ENCODE assay signal across 1 cellular context in genomic region chr6:49841424-49841823, GRCh38.
TF ChIP-seq lines count a peak whose summit lies in the region.

No MANE protein-coding gene starts in this region.

TF ChIP-seq in K562, 482 proteins besides CTCF, POLR2A, EP300 and RAD21 (continued from another document and continues in another):
- TF ChIP-seq, protein P1, sequence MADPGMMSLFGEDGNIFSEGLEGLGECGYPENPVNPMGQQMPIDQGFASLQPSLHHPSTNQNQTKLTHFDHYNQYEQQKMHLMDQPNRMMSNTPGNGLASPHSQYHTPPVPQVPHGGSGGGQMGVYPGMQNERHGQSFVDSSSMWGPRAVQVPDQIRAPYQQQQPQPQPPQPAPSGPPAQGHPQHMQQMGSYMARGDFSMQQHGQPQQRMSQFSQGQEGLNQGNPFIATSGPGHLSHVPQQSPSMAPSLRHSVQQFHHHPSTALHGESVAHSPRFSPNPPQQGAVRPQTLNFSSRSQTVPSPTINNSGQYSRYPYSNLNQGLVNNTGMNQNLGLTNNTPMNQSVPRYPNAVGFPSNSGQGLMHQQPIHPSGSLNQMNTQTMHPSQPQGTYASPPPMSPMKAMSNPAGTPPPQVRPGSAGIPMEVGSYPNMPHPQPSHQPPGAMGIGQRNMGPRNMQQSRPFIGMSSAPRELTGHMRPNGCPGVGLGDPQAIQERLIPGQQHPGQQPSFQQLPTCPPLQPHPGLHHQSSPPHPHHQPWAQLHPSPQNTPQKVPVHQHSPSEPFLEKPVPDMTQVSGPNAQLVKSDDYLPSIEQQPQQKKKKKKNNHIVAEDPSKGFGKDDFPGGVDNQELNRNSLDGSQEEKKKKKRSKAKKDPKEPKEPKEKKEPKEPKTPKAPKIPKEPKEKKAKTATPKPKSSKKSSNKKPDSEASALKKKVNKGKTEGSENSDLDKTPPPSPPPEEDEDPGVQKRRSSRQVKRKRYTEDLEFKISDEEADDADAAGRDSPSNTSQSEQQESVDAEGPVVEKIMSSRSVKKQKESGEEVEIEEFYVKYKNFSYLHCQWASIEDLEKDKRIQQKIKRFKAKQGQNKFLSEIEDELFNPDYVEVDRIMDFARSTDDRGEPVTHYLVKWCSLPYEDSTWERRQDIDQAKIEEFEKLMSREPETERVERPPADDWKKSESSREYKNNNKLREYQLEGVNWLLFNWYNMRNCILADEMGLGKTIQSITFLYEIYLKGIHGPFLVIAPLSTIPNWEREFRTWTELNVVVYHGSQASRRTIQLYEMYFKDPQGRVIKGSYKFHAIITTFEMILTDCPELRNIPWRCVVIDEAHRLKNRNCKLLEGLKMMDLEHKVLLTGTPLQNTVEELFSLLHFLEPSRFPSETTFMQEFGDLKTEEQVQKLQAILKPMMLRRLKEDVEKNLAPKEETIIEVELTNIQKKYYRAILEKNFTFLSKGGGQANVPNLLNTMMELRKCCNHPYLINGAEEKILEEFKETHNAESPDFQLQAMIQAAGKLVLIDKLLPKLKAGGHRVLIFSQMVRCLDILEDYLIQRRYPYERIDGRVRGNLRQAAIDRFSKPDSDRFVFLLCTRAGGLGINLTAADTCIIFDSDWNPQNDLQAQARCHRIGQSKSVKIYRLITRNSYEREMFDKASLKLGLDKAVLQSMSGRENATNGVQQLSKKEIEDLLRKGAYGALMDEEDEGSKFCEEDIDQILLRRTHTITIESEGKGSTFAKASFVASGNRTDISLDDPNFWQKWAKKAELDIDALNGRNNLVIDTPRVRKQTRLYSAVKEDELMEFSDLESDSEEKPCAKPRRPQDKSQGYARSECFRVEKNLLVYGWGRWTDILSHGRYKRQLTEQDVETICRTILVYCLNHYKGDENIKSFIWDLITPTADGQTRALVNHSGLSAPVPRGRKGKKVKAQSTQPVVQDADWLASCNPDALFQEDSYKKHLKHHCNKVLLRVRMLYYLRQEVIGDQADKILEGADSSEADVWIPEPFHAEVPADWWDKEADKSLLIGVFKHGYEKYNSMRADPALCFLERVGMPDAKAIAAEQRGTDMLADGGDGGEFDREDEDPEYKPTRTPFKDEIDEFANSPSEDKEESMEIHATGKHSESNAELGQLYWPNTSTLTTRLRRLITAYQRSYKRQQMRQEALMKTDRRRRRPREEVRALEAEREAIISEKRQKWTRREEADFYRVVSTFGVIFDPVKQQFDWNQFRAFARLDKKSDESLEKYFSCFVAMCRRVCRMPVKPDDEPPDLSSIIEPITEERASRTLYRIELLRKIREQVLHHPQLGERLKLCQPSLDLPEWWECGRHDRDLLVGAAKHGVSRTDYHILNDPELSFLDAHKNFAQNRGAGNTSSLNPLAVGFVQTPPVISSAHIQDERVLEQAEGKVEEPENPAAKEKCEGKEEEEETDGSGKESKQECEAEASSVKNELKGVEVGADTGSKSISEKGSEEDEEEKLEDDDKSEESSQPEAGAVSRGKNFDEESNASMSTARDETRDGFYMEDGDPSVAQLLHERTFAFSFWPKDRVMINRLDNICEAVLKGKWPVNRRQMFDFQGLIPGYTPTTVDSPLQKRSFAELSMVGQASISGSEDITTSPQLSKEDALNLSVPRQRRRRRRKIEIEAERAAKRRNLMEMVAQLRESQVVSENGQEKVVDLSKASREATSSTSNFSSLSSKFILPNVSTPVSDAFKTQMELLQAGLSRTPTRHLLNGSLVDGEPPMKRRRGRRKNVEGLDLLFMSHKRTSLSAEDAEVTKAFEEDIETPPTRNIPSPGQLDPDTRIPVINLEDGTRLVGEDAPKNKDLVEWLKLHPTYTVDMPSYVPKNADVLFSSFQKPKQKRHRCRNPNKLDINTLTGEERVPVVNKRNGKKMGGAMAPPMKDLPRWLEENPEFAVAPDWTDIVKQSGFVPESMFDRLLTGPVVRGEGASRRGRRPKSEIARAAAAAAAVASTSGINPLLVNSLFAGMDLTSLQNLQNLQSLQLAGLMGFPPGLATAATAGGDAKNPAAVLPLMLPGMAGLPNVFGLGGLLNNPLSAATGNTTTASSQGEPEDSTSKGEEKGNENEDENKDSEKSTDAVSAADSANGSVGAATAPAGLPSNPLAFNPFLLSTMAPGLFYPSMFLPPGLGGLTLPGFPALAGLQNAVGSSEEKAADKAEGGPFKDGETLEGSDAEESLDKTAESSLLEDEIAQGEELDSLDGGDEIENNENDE (IDR thresholded peaks at IDR 0.05; ENCODE audit: low read depth, low read length) = no peak
- no peak for TF ChIP-seq KDM2B (CRISPR knock-in tag; IDR thresholded peaks at IDR 0.05)
- 0 out of 2 replicates have a peak, but pooled peaks have one; percentile 6 for TF ChIP-seq TAL1 (IDR thresholded peaks at IDR 0.05)
- no peak for TF ChIP-seq TSHZ1 (CRISPR knock-in tag; IDR thresholded peaks at IDR 0.05)
- no peak for TF ChIP-seq HDAC3 (IDR thresholded peaks at IDR 0.05; ENCODE audit: borderline replicate concordance, partially characterized antibody)
- no peak for TF ChIP-seq POLR3G (IDR thresholded peaks at IDR 0.05; ENCODE audit: extremely low read depth, insufficient read length, insufficient replicate concordance)
- no peak for TF ChIP-seq FIP1L1 (IDR thresholded peaks at IDR 0.05; ENCODE audit: low read depth, low read length, poor library complexity, severe bottlenecking)
- TF ChIP-seq DNMT1 (IDR thresholded peaks at IDR 0.05) = no peak
- no peak for TF ChIP-seq ZNF121 (CRISPR knock-in tag; conservative IDR thresholded peaks at IDR 0.05)
- no peak for TF ChIP-seq RBFOX2 (IDR thresholded peaks at IDR 0.05; ENCODE audit: low read depth, low read length)
- no peak for TF ChIP-seq HMG20B (CRISPR knock-in tag; IDR thresholded peaks at IDR 0.05)
- TF ChIP-seq ZNF431 (CRISPR knock-in tag; IDR thresholded peaks at IDR 0.05) = no peak
- no peak for TF ChIP-seq HEY1 (CRISPR knock-in tag; IDR thresholded peaks at IDR 0.05; ENCODE audit: borderline replicate concordance)
- no peak for TF ChIP-seq RHOXF2B (CRISPR knock-in tag; conservative IDR thresholded peaks at IDR 0.05)
- TF ChIP-seq NR4A1 (CRISPR knock-in tag; IDR thresholded peaks at IDR 0.05) = no peak
- no peak for TF ChIP-seq NR4A1 (tag; IDR thresholded peaks at IDR 0.05)
- TF ChIP-seq HDAC2 (IDR thresholded peaks at IDR 0.05) = peak; percentile 66; the same call in 1 of the 2 replicates
- peak; percentile 26; the same call in 1 of the 2 replicates for TF ChIP-seq PML (IDR thresholded peaks at IDR 0.05; ENCODE audit: low read length)
- no peak for TF ChIP-seq SNIP1 (IDR thresholded peaks at IDR 0.05; ENCODE audit: low read depth)
- no peak for TF ChIP-seq BRCA1 (IDR thresholded peaks at IDR 0.05)
- TF ChIP-seq BRCA1 (CRISPR knock-in tag; IDR thresholded peaks at IDR 0.05) = no peak
- TF ChIP-seq ZNF253 (CRISPR knock-in tag; conservative IDR thresholded peaks at IDR 0.05) = no peak
- no peak for TF ChIP-seq SRSF9 (IDR thresholded peaks at IDR 0.05; ENCODE audit: borderline replicate concordance, low read depth, low read length)
- no peak for TF ChIP-seq TFAM (CRISPR knock-in tag; conservative IDR thresholded peaks at IDR 0.05)
- peak in 1 of 2 experiments; percentile 48; a peak in 1 of 4 replicates for TF ChIP-seq HDAC1 (IDR thresholded peaks at IDR 0.05)
- peak; percentile 31; the same call in 1 of the 2 replicates for TF ChIP-seq HES1 (IDR thresholded peaks at IDR 0.05; ENCODE audit: low read depth)
- TF ChIP-seq RCOR1 (IDR thresholded peaks at IDR 0.05; ENCODE audit: borderline replicate concordance in 1 of 2, low read depth in 2 of 2, low read length in 2 of 2) = peak in 1 of 2 experiments; percentile 87; a peak in 2 of 4 replicates
- TF ChIP-seq, protein P2, sequence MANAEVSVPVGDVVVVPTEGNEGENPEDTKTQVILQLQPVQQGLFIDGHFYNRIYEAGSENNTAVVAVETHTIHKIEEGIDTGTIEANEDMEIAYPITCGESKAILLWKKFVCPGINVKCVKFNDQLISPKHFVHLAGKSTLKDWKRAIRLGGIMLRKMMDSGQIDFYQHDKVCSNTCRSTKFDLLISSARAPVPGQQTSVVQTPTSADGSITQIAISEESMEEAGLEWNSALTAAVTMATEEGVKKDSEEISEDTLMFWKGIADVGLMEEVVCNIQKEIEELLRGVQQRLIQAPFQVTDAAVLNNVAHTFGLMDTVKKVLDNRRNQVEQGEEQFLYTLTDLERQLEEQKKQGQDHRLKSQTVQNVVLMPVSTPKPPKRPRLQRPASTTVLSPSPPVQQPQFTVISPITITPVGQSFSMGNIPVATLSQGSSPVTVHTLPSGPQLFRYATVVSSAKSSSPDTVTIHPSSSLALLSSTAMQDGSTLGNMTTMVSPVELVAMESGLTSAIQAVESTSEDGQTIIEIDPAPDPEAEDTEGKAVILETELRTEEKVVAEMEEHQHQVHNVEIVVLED (CRISPR knock-in tag; IDR thresholded peaks at IDR 0.05) = no peak
- no peak for TF ChIP-seq MAFK (IDR thresholded peaks at IDR 0.05; ENCODE audit: low read length)
- TF ChIP-seq ZNF217 (CRISPR knock-in tag; IDR thresholded peaks at IDR 0.05) = no peak
- TF ChIP-seq NR0B1 (IDR thresholded peaks at IDR 0.05; ENCODE audit: partially characterized antibody) = no peak
- peak; percentile 59; the same call in 1 of the 2 replicates for TF ChIP-seq DPF2 (IDR thresholded peaks at IDR 0.05)
- TF ChIP-seq HDAC8 (tag; IDR thresholded peaks at IDR 0.05) = no peak
- TF ChIP-seq RBM14 (IDR thresholded peaks at IDR 0.05; ENCODE audit: borderline replicate concordance, insufficient read depth, low read depth, low read length) = no peak
- TF ChIP-seq, protein P3, sequence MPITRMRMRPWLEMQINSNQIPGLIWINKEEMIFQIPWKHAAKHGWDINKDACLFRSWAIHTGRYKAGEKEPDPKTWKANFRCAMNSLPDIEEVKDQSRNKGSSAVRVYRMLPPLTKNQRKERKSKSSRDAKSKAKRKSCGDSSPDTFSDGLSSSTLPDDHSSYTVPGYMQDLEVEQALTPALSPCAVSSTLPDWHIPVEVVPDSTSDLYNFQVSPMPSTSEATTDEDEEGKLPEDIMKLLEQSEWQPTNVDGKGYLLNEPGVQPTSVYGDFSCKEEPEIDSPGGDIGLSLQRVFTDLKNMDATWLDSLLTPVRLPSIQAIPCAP (CRISPR knock-in tag; IDR thresholded peaks at IDR 0.05; ENCODE audit: borderline replicate concordance) = no peak
- TF ChIP-seq POLR2AphosphoS2 (IDR thresholded peaks at IDR 0.05; ENCODE audit: low read length) = no peak
- peak; percentile 75 for TF ChIP-seq TEAD4 (IDR thresholded peaks at IDR 0.05; ENCODE audit: low read length)
- TF ChIP-seq TEAD4 (CRISPR knock-in tag; IDR thresholded peaks at IDR 0.05; ENCODE audit: borderline replicate concordance) = no peak
- TF ChIP-seq NFYB (IDR thresholded peaks at IDR 0.05; ENCODE audit: extremely low read depth, insufficient read length) = no peak
- TF ChIP-seq SLC30A9 (CRISPR knock-in tag; IDR thresholded peaks at IDR 0.05) = no peak
- no peak for TF ChIP-seq ZFPM2 (CRISPR knock-in tag; IDR thresholded peaks at IDR 0.05)
- TF ChIP-seq ZNF79 (CRISPR knock-in tag; IDR thresholded peaks at IDR 0.05; ENCODE audit: low read depth) = no peak
- no peak for TF ChIP-seq TCF7 (IDR thresholded peaks at IDR 0.05; ENCODE audit: borderline replicate concordance)
- TF ChIP-seq KDM5B (IDR thresholded peaks at IDR 0.05; ENCODE audit: insufficient replicate concordance, low read depth, low read length) = no peak
- no peak for TF ChIP-seq IRF2 (CRISPR knock-in tag; IDR thresholded peaks at IDR 0.05)
- no peak for TF ChIP-seq ZNF551 (CRISPR knock-in tag; IDR thresholded peaks at IDR 0.05)
- TF ChIP-seq CREB1 (IDR thresholded peaks at IDR 0.05) = no peak
- no peak for TF ChIP-seq CREB1 (CRISPR knock-in tag; IDR thresholded peaks at IDR 0.05)
- TF ChIP-seq DEAF1 (CRISPR knock-in tag; IDR thresholded peaks at IDR 0.05) = no peak
- no peak for TF ChIP-seq ZEB2 (IDR thresholded peaks at IDR 0.05)
